Comparison of ENCODE assay signal across 22 cellular contexts in the genomic region with DNA sequence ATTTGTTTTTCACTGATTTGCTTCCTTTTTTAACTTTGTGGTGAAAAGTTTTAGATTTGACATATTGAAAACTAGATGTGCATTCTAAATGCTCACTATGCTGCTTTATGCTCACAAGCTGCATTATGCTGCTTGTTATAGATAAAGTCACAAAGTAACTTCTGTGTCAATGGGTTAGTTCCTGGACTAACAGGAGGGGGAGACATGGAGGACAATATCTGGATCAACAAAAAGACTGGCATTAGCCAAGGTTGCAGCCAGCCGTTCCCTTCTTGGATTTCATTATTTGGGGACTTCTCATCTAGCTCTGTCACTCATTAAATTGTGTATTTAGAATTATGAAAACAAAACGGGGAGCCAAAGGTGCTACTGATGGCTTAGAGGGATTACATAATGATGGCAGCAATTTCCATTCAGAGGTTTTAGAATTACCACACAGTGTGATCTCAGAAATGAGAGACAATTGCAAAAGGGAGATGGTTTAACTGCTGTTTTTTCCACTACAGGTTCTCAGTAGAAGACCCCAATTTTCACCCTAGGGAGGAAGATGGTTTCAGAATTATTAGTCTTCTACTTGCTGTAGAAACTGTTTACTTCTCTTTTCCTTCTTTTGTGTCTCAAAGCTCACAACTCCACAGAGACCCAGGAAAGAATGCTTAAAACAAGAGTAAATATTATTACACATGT.
A peak's percentile ranks its signal among the peaks of the same experiment; 100 is the strongest.
DNase-seq lines count a peak whose midpoint lies in the region; ATAC-seq, FAIRE-seq and TF ChIP-seq lines count a peak whose summit lies in the region.
"Had no signal": no experiment of that assay in that cellular context is flagged by ENCODE, and none has a peak within 500 bp of the region (broad histone marks: within the 10 kb centered on the region; RNA-seq: fewer than 3 reads in every experiment).

No MANE protein-coding gene starts in this region.

- TF ChIP-seq POLR2A in GM12891 (IDR thresholded peaks at IDR 0.05; ENCODE audit: low read depth, low read length) (no peak), tibial nerve (IDR thresholded peaks at IDR 0.05) (no peak), heart left ventricle (IDR thresholded peaks at IDR 0.05) (no peak)

- H3K4me3 ChIP-seq in tibial nerve (no peak overlapping the region), heart left ventricle (no peak overlapping the region)
- H3K4me3 ChIP-seq: adrenal gland, heart right ventricle, mucosa of descending colon, prostate gland, tibial artery had no signal

- H3K27ac Mint-ChIP-seq in chondrocyte (ENCODE audit: unreplicated experiment) = no peak overlapping the region
- H3K27ac Mint-ChIP-seq: CD4-positive, alpha-beta memory T cell; HFFc6; stimulated activated naive CD8-positive, alpha-beta T cell treated with anti-CD3 and anti-CD28 coated beads, Interleukin-15, Interleukin-2, amounts not matched to agents 100 ng/mL and 50 ng/mL, for 24 hours; T-helper 1 cell treated with Interleukin-12 subunit alpha and Interleukin-12 subunit beta and Interleukin-4 antibody, amounts not matched to agents 30 μg/mL and 1 μg/mL, for 36 hours had no signal

- H3K9me3 Mint-ChIP-seq in chondrocyte (ENCODE audit: low read depth) = peaks cover 17% of the 10 kb centered on the region
- H3K9me3 Mint-ChIP-seq: stimulated activated naive CD8-positive, alpha-beta T cell treated with anti-CD3 and anti-CD28 coated beads, Interleukin-15, Interleukin-2, amounts not matched to agents 100 ng/mL and 50 ng/mL, for 24 hours; T-helper 1 cell treated with Interleukin-12 subunit alpha and Interleukin-12 subunit beta and Interleukin-4 antibody, amounts not matched to agents 30 μg/mL and 1 μg/mL, for 36 hours had no signal

- WGBS in tibial nerve, 2 donors = 32 to 54% methylated on average over 2 of the region's 2 CpGs
- WGBS in heart left ventricle, 4 donors = 72 to 79% (median 78%) methylated on average over 2 of the region's 2 CpGs

- no peaks in the 10 kb centered on the region for H3K27me3 Mint-ChIP-seq in chondrocyte (ENCODE audit: low read depth)
- H3K27me3 Mint-ChIP-seq: CD4-positive, alpha-beta memory T cell; stimulated activated naive CD8-positive, alpha-beta T cell treated with anti-CD3 and anti-CD28 coated beads, Interleukin-15, Interleukin-2, amounts not matched to agents 100 ng/mL and 50 ng/mL, for 24 hours had no signal

- TF ChIP-seq CTCF in chondrocyte (IDR thresholded peaks at IDR 0.05) (peak; percentile 15), tibial nerve (IDR thresholded peaks at IDR 0.05) (no peak), heart left ventricle (IDR thresholded peaks at IDR 0.05) (no peak)

- H3K27ac ChIP-seq in tibial nerve (no peak overlapping the region), heart left ventricle (no peak overlapping the region)
- H3K27ac ChIP-seq: adrenal gland, heart right ventricle, prostate gland, tibial artery had no signal

- no peaks in the 10 kb centered on the region for H3K36me3 Mint-ChIP-seq in chondrocyte (ENCODE audit: low read depth)
- H3K36me3 Mint-ChIP-seq: CD4-positive, alpha-beta memory T cell had no signal

- no peaks in the 10 kb centered on the region for H3K27me3 ChIP-seq in tibial nerve
- no peaks in the 10 kb centered on the region for H3K27me3 ChIP-seq in heart left ventricle
- H3K27me3 ChIP-seq: adrenal gland, heart right ventricle, tibial artery had no signal

- H3K4me1 ChIP-seq in tibial nerve = peaks cover 0 to 6% (median 0%) of the 10 kb centered on the region in 4 donors
- H3K4me1 ChIP-seq in heart left ventricle = peaks cover 0 to 13% (median 0%) of the 10 kb centered on the region in 12 donors
- H3K4me1 ChIP-seq: prostate gland had no signal

- TF ChIP-seq EP300 in tibial nerve (IDR thresholded peaks at IDR 0.05) = no peak

- H3K36me3 ChIP-seq in tibial nerve = no peaks in the 10 kb centered on the region
- H3K36me3 ChIP-seq in heart left ventricle = no peaks in the 10 kb centered on the region
- H3K36me3 ChIP-seq: adrenal gland, heart right ventricle, prostate gland, tibial artery had no signal

- peak; percentile 9 for FAIRE-seq in GM12891 (lab: Jason Lieb, UNC)

- H3K4me3 Mint-ChIP-seq in chondrocyte (ENCODE audit: unreplicated experiment) = no peak overlapping the region
- H3K4me3 Mint-ChIP-seq: CD4-positive, alpha-beta memory T cell; HFFc6; stimulated activated naive CD8-positive, alpha-beta T cell treated with anti-CD3 and anti-CD28 coated beads, Interleukin-15, Interleukin-2, amounts not matched to agents 100 ng/mL and 50 ng/mL, for 24 hours; T-helper 1 cell treated with Interleukin-12 subunit alpha and Interleukin-12 subunit beta and Interleukin-4 antibody, amounts not matched to agents 30 μg/mL and 1 μg/mL, for 36 hours had no signal

- peak; percentile 38 for ATAC-seq in HG02852 (IDR thresholded peaks at IDR 0.05; ENCODE audit: unreplicated experiment)
- no peak for ATAC-seq in heart left ventricle
- ATAC-seq: heart right ventricle, mucosa of descending colon had no signal

- DNase-seq in GM12891 (ENCODE audit: insufficient read length, low spot score) (no peak), NOMO-1 (lab: John Stamatoyannopoulos, UW; ENCODE audit: unreplicated experiment in 2 of 2) (peak; percentile 27 to 59), chondrocyte (ENCODE audit: low spot score) (no peak), posterior vena cava (ENCODE audit: low spot score) (no peak), tibial nerve (ENCODE audit: low spot score in 2 of 2) (no peak), heart left ventricle (no peak)
- DNase-seq in stimulated activated CD4-positive, alpha-beta T cell treated with anti-CD3 and anti-CD28 coated beads, Interleukin-2, amount 100 ng/mL, for 48 hours = no peak
- DNase-seq: activated CD4-positive, alpha-beta T cell treated with anti-CD3 and anti-CD28 coated beads, Interleukin-2, amount 50 U/mL, for 48 hours; activated gamma-delta T cell treated with Interleukin-2 at 50 U/mL for 16 hours; adrenal gland; CD4-positive, alpha-beta memory T cell; GF-D8; heart right ventricle; HFFc6; mucosa of descending colon; NCI-H524 treated with DMSO at 0.1 percent for 48 hours; Right ventricle myocardium superior; tibial artery had no signal

- peaks cover 0 to 7% (median 0%) of the 10 kb centered on the region in 4 donors for H3K9me3 ChIP-seq in tibial nerve
- peaks cover 0 to 15% (median 7%) of the 10 kb centered on the region in 12 donors for H3K9me3 ChIP-seq in heart left ventricle
- H3K9me3 ChIP-seq: adrenal gland, mucosa of descending colon, prostate gland had no signal

- peaks cover 59% of the 10 kb centered on the region for H3K4me1 Mint-ChIP-seq in chondrocyte (ENCODE audit: low read depth)
- H3K4me1 Mint-ChIP-seq: CD4-positive, alpha-beta memory T cell had no signal

- intact Hi-C loops in posterior vena cava (cut with DNase I) (no loop called here), heart left ventricle (cut with DNase I) (no loop called here)

TF ChIP-seq in GM12891, 5 proteins besides CTCF, POLR2A, EP300 and RAD21:
- TF ChIP-seq TAF1 (IDR thresholded peaks at IDR 0.05; ENCODE audit: low read depth, low read length) (no peak), POU2F2 (IDR thresholded peaks at IDR 0.05; ENCODE audit: low read depth, low read length) (no peak)
TF ChIP-seq in GM12891: peak in this region for 0.

Comparison
In these comparisons a context has a peak if more than half of its experiments do, and no peak if none do; other contexts are left out.
1. DNase-seq: peak in NOMO-1 (2 of 2); none in GM12891 (single experiment), chondrocyte (single experiment), posterior vena cava (single experiment), stimulated activated CD4-positive, alpha-beta T cell treated with anti-CD3 and anti-CD28 coated beads, Interleukin-2, amount 100 ng/mL, for 48 hours (0 of 2), tibial nerve (0 of 2) and heart left ventricle (0 of 5).